In genomic region chr7:83782628-83783027, GRCh38 we compare ENCODE assay signal across 1 cellular context.
TF ChIP-seq lines count a peak whose summit lies in the region.

No MANE protein-coding gene starts in this region.

TF ChIP-seq in K562, 482 proteins besides CTCF, POLR2A, EP300 and RAD21 (continued from another document):
- TF ChIP-seq ZNF318 (IDR thresholded peaks at IDR 0.05; ENCODE audit: borderline replicate concordance in 1 of 2, low read depth in 1 of 2) (no peak), ZNF785 (CRISPR knock-in tag; IDR thresholded peaks at IDR 0.05) (no peak), XRCC5 (IDR thresholded peaks at IDR 0.05; ENCODE audit: low read depth, low read length) (no peak), SAFB2 (IDR thresholded peaks at IDR 0.05; ENCODE audit: borderline replicate concordance, low read depth, low read length, severe bottlenecking) (no peak)
